17 cellular contexts compared by ENCODE assay signal in genomic region chr20:19015890-19016465, GRCh38.
DNase-seq lines count a peak whose midpoint lies in the region; ATAC-seq and TF ChIP-seq lines count a peak whose summit lies in the region.
"Had no signal": no experiment of that assay in that cellular context is flagged by ENCODE, and none has a peak within 500 bp of the region (broad histone marks: within the 10 kb centered on the region; RNA-seq: fewer than 3 reads in every experiment).

No MANE protein-coding gene starts in this region.

- no peak overlapping the region for H3K27ac Mint-ChIP-seq in activated CD8-positive, alpha-beta memory T cell treated with anti-CD3 and anti-CD28 coated beads, Interleukin-2, amount 10 ng/mL, durations not matched to agents 7 days and 5 days
- H3K27ac Mint-ChIP-seq in WTC11 = no peak overlapping the region
- H3K27ac Mint-ChIP-seq: CD4-positive, CD25-positive, alpha-beta regulatory T cell had no signal

- H3K27me3 Mint-ChIP-seq in activated CD8-positive, alpha-beta memory T cell treated with anti-CD3 and anti-CD28 coated beads, Interleukin-2, amount 10 ng/mL, durations not matched to agents 7 days and 5 days = no peaks in the 10 kb centered on the region
- no peaks in the 10 kb centered on the region for H3K27me3 Mint-ChIP-seq in WTC11 (ENCODE audit: low read depth)
- H3K27me3 Mint-ChIP-seq: CD4-positive, CD25-positive, alpha-beta regulatory T cell had no signal

- H3K9me3 Mint-ChIP-seq in activated CD8-positive, alpha-beta memory T cell treated with anti-CD3 and anti-CD28 coated beads, Interleukin-2, amount 10 ng/mL, durations not matched to agents 7 days and 5 days (ENCODE audit: low read depth) = no peaks in the 10 kb centered on the region
- H3K9me3 Mint-ChIP-seq in WTC11 = peaks cover 3% of the 10 kb centered on the region; the same call in 1 of the 2 replicates

- ATAC-seq in activated CD8-positive, alpha-beta memory T cell treated with anti-CD3 and anti-CD28 coated beads, Interleukin-2, amount 10 ng/mL, durations not matched to agents 7 days and 5 days = no peak
- ATAC-seq in WTC11 = no peak
- ATAC-seq: A549, GM12878 had no signal

- H3K9me3 ChIP-seq in muscle layer of colon (ENCODE audit: low read length) = no peaks in the 10 kb centered on the region
- H3K9me3 ChIP-seq: A549, HAP-1 had no signal

- CTCF ChIA-PET in activated CD8-positive, alpha-beta memory T cell treated with anti-CD3 and anti-CD28 coated beads, Interleukin-2, amount 10 ng/mL, durations not matched to agents 7 days and 5 days (lab: Charles Lee) = no interaction called here
- CTCF ChIA-PET in WTC11 (lab: Charles Lee) = interaction anchor here (1.2 to 1.5 kb wide), 3 partner anchors 8 to 384 kb away, joined by 4 read pairs; no protein-coding TSS in a partner anchor

- no peak overlapping the region for H3K9ac ChIP-seq in muscle layer of colon (ENCODE audit: low read length)

- no peaks in the 10 kb centered on the region for H3K36me3 ChIP-seq in muscle layer of colon (ENCODE audit: insufficient read depth, low read length)
- H3K36me3 ChIP-seq: HAP-1 had no signal

- H3K4me1 Mint-ChIP-seq in activated CD8-positive, alpha-beta memory T cell treated with anti-CD3 and anti-CD28 coated beads, Interleukin-2, amount 10 ng/mL, durations not matched to agents 7 days and 5 days = no peaks in the 10 kb centered on the region
- peaks cover 22% of the 10 kb centered on the region for H3K4me1 Mint-ChIP-seq in WTC11

- DNase-seq in activated CD8-positive, alpha-beta memory T cell treated with anti-CD3 and anti-CD28 coated beads, Interleukin-2, amount 10 ng/mL, durations not matched to agents 7 days and 5 days = peak; percentile 9
- no peak for DNase-seq in activated CD8-positive, alpha-beta memory T cell treated with anti-CD3 and anti-CD28 coated beads, Interleukin-2, amount 50 U/mL, for 4 hours
- DNase-seq in coronary artery (ENCODE audit: low spot score) (peak; percentile 33), ureter (ENCODE audit: low spot score) (peak; percentile 32), HuH-7.5 (ENCODE audit: low spot score) (no peak), WTC11 (ENCODE audit: low spot score) (no peak), NCI-H345 (lab: John Stamatoyannopoulos, UW) (no peak)
- DNase-seq: CD4-positive, CD25-positive, alpha-beta regulatory T cell; NCI-H1417; NCI-H2029; NCI-H2171 treated with DMSO at 0.1 percent for 48 hours; NCI-H526; PC-9 had no signal

- H3K27me3 ChIP-seq in muscle layer of colon (ENCODE audit: control insufficient read depth in 1 of 2, insufficient read depth in 2 of 2, low read length in 2 of 2) = no peaks in the 10 kb centered on the region

- H3K4me3 Mint-ChIP-seq in activated CD8-positive, alpha-beta memory T cell treated with anti-CD3 and anti-CD28 coated beads, Interleukin-2, amount 10 ng/mL, durations not matched to agents 7 days and 5 days = no peak overlapping the region
- H3K4me3 Mint-ChIP-seq in WTC11 = no peak overlapping the region
- H3K4me3 Mint-ChIP-seq: CD4-positive, CD25-positive, alpha-beta regulatory T cell had no signal

- H3K27ac ChIP-seq in coronary artery (no peak overlapping the region), muscle layer of colon (ENCODE audit: low read depth, low read length) (peak overlapping the region; percentile 12)
- H3K27ac ChIP-seq: A549, PC-9 had no signal

- peaks cover 11% of the 10 kb centered on the region for H3K4me1 ChIP-seq in muscle layer of colon (ENCODE audit: insufficient read depth, low read length)
- H3K4me1 ChIP-seq: A549, HAP-1 had no signal

- H3K36me3 Mint-ChIP-seq in activated CD8-positive, alpha-beta memory T cell treated with anti-CD3 and anti-CD28 coated beads, Interleukin-2, amount 10 ng/mL, durations not matched to agents 7 days and 5 days = no peaks in the 10 kb centered on the region
- no peaks in the 10 kb centered on the region for H3K36me3 Mint-ChIP-seq in WTC11
- H3K36me3 Mint-ChIP-seq: CD4-positive, CD25-positive, alpha-beta regulatory T cell had no signal

- TF ChIP-seq CTCF in coronary artery (IDR thresholded peaks at IDR 0.05) (no peak), WTC11 (IDR thresholded peaks at IDR 0.05) (no peak)

- POLR2A ChIA-PET in WTC11 (lab: Charles Lee) = no interaction called here

- H3K4me3 ChIP-seq in coronary artery (no peak overlapping the region), muscle layer of colon (ENCODE audit: low read depth in 1 of 2, low read length in 2 of 2) (no peak overlapping the region)
- H3K4me3 ChIP-seq: A549, GM12878, HAP-1, PC-9 had no signal

TF ChIP-seq in WTC11, 78 proteins besides CTCF, POLR2A, EP300 and RAD21:
- TF ChIP-seq TCF7 (CRISPR knock-in tag; IDR thresholded peaks at IDR 0.05; ENCODE audit: low read depth) = no peak
- TF ChIP-seq NR2C2 (CRISPR knock-in tag; IDR thresholded peaks at IDR 0.05) = no peak
- no peak for TF ChIP-seq SOX15 (CRISPR knock-in tag; IDR thresholded peaks at IDR 0.05)
- TF ChIP-seq HMGXB4 (CRISPR knock-in tag; IDR thresholded peaks at IDR 0.05) = no peak

Comparison
In these comparisons a context has a peak if more than half of its experiments do, and no peak if none do; other contexts are left out.
1. DNase-seq: peak in activated CD8-positive, alpha-beta memory T cell treated with anti-CD3 and anti-CD28 coated beads, Interleukin-2, amount 10 ng/mL, durations not matched to agents 7 days and 5 days (single experiment), coronary artery (single experiment) and ureter (single experiment); none in activated CD8-positive, alpha-beta memory T cell treated with anti-CD3 and anti-CD28 coated beads, Interleukin-2, amount 50 U/mL, for 4 hours (single experiment), HuH-7.5 (single experiment), WTC11 (single experiment) and NCI-H345 (single experiment).